Comparison of ENCODE assay signal across 24 cellular contexts in the genomic region with DNA sequence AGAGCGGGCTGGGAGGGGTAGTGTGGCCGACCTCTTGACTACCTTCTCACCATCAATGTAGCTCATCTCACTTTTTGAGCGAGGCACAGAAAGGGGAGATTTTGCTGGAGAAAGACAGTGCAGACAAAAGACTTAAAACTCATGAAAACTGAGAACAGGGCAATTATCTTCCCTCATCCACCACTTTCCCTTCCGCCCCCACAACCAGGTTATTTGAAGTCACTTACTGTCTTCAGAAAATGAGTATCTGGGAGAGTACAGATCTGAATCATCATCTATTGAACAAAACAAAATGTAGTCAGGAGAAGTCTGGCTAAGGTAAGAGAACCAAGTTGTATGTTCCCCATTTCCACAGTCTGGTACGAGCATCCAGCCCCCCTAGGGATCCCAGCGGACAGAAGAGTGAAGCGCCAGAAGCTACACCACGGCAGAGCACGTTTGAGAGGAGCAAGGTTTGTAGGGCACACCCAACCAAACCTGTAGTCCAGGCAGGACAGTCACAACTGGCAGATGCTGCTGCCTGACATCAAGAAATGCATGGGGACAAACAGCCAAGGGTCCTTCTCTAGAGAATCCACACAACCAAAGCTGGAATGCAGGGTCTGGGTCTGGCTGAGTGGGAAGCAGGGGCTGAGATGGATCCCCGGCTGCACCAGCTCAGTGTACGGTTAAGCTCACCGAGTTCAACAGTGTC.
A peak's percentile ranks its signal among the peaks of the same experiment; 100 is the strongest.
DNase-seq lines count a peak whose midpoint lies in the region; ATAC-seq and TF ChIP-seq lines count a peak whose summit lies in the region.
"Had no signal": no experiment of that assay in that cellular context is flagged by ENCODE, and none has a peak within 500 bp of the region (broad histone marks: within the 10 kb centered on the region; RNA-seq: fewer than 3 reads in every experiment).

No MANE protein-coding gene starts in this region.

- TF ChIP-seq CTCF in gastroesophageal sphincter (IDR thresholded peaks at IDR 0.05) = no peak

- no peak overlapping the region for H3K27ac Mint-ChIP-seq in activated naive CD4-positive, alpha-beta T cell treated with anti-CD3 and anti-CD28 coated beads for 36 hours
- no peak overlapping the region for H3K27ac Mint-ChIP-seq in activated T-cell treated with anti-CD3 and anti-CD28 coated beads, Interleukin-2, amount 50 U/mL, for 72 hours
- H3K27ac Mint-ChIP-seq: CD4-positive, alpha-beta memory T cell; naive thymus-derived CD4-positive, alpha-beta T cell had no signal

- intact Hi-C loops in activated naive CD4-positive, alpha-beta T cell treated with anti-CD3 and anti-CD28 coated beads for 36 hours (cut with micrococcal nuclease) = no loop called here

- peaks cover 19 to 89% of the 10 kb centered on the region in 2 donors for H3K36me3 ChIP-seq in gastroesophageal sphincter

- CTCF ChIA-PET in activated naive CD4-positive, alpha-beta T cell treated with anti-CD3 and anti-CD28 coated beads for 36 hours (lab: Charles Lee) = interaction anchor here (0.6 to 2.5 kb wide), 4 partner anchors 10 to 281 kb away, joined by 3 to 12 read pairs (median 3); no protein-coding TSS in a partner anchor

- no peak for TF ChIP-seq POLR2A in gastroesophageal sphincter (IDR thresholded peaks at IDR 0.05)

- H3K4me1 Mint-ChIP-seq in activated naive CD4-positive, alpha-beta T cell treated with anti-CD3 and anti-CD28 coated beads for 36 hours (ENCODE audit: low read depth) = peaks cover 8% of the 10 kb centered on the region
- H3K4me1 Mint-ChIP-seq in activated T-cell treated with anti-CD3 and anti-CD28 coated beads, Interleukin-2, amount 50 U/mL, for 72 hours (ENCODE audit: low read depth) = peaks cover 9% of the 10 kb centered on the region
- H3K4me1 Mint-ChIP-seq: CD4-positive, alpha-beta memory T cell; naive thymus-derived CD4-positive, alpha-beta T cell had no signal

- H3K4me3 ChIP-seq in gastroesophageal sphincter = no peak overlapping the region
- H3K4me3 ChIP-seq: gastrocnemius medialis, transverse colon had no signal

- H3K27me3 ChIP-seq in gastroesophageal sphincter = no peaks in the 10 kb centered on the region
- H3K27me3 ChIP-seq: gastrocnemius medialis, transverse colon had no signal

- peaks cover 12 to 90% (median 24%) of the 10 kb centered on the region in 3 donors for H3K4me1 ChIP-seq in gastroesophageal sphincter

- H3K9me3 ChIP-seq in gastroesophageal sphincter = no peaks in the 10 kb centered on the region
- H3K9me3 ChIP-seq: gastrocnemius medialis, transverse colon had no signal

- H3K27ac ChIP-seq in gastroesophageal sphincter = peak overlapping the region in 3 of 4 donors; percentile 47 to 84 (median 54)

- 55 to 88% methylated on average over 2 to 12 of the region's 12 CpGs for WGBS in gastroesophageal sphincter (ENCODE audit: low coverage in 1 of 2), 2 donors

- no peaks in the 10 kb centered on the region for H3K9me3 Mint-ChIP-seq in activated naive CD4-positive, alpha-beta T cell treated with anti-CD3 and anti-CD28 coated beads for 36 hours
- H3K9me3 Mint-ChIP-seq in activated T-cell treated with anti-CD3 and anti-CD28 coated beads, Interleukin-2, amount 50 U/mL, for 72 hours = no peaks in the 10 kb centered on the region
- H3K9me3 Mint-ChIP-seq: CD4-positive, alpha-beta memory T cell; naive thymus-derived CD4-positive, alpha-beta T cell had no signal

- H3K27me3 Mint-ChIP-seq in activated naive CD4-positive, alpha-beta T cell treated with anti-CD3 and anti-CD28 coated beads for 36 hours (ENCODE audit: low read depth) = no peaks in the 10 kb centered on the region
- H3K27me3 Mint-ChIP-seq in activated T-cell treated with anti-CD3 and anti-CD28 coated beads, Interleukin-2, amount 50 U/mL, for 72 hours (ENCODE audit: low read depth) = peaks cover 17% of the 10 kb centered on the region

- no peaks in the 10 kb centered on the region for H3K36me3 Mint-ChIP-seq in activated naive CD4-positive, alpha-beta T cell treated with anti-CD3 and anti-CD28 coated beads for 36 hours (ENCODE audit: low read depth)
- H3K36me3 Mint-ChIP-seq in activated T-cell treated with anti-CD3 and anti-CD28 coated beads, Interleukin-2, amount 50 U/mL, for 72 hours (ENCODE audit: insufficient read depth in 2 of 2) = peaks cover 0 to 2% of the 10 kb centered on the region in 2 donors

- peak; percentile 85 to 86 for ATAC-seq in activated T-cell treated with anti-CD3 and anti-CD28 coated beads, Interleukin-2, amount 50 U/mL, for 72 hours (replicated peaks in 1 of 2)
- ATAC-seq in gastroesophageal sphincter = no peak
- ATAC-seq in stimulated activated naive CD8-positive, alpha-beta T cell treated with anti-CD3 and anti-CD28 coated beads, Interleukin-15, Interleukin-2, amounts not matched to agents 100 U/mL and 50 U/mL, for 24 hours = peak; percentile 63
- ATAC-seq: gastrocnemius medialis; naive thymus-derived CD4-positive, alpha-beta T cell; SK-N-SH treated with all-trans-retinoic acid at 6 μM for 48 hours had no signal

- TF ChIP-seq EP300 in gastroesophageal sphincter (IDR thresholded peaks at IDR 0.05) = no peak

- DNase-seq in activated naive CD4-positive, alpha-beta T cell treated with anti-CD3 and anti-CD28 coated beads for 36 hours = peak; percentile 49
- DNase-seq in activated naive CD4-positive, alpha-beta T cell (lab: John Stamatoyannopoulos, UW) = no peak
- DNase-seq in activated T-cell treated with anti-CD3 and anti-CD28 coated beads, Interleukin-2, amount 50 U/mL, for 72 hours = peak; percentile 36 to 55
- no peak for DNase-seq in stimulated activated naive CD8-positive, alpha-beta T cell treated with anti-CD3 and anti-CD28 coated beads, Interleukin-15, Interleukin-2, amounts not matched to agents 100 U/mL and 50 U/mL, for 24 hours
- no peak for DNase-seq in iPS-NIHi11 (ENCODE audit: low spot score)
- no peak for DNase-seq in NCI-H2081 (lab: John Stamatoyannopoulos, UW)
- no peak for DNase-seq in NCI-H748 (lab: John Stamatoyannopoulos, UW; ENCODE audit: unreplicated experiment)
- DNase-seq: CD4-positive, alpha-beta memory T cell; central memory CD4-positive, alpha-beta T cell; DMS53; erythroblast; gastrocnemius medialis; Kasumi-1; kidney glomerular epithelial cell; mesendoderm; NCI-H1048; NCI-H1930; NCI-H446 treated with DMSO at 0.1 percent for 48 hours; NK-92 treated with Interleukin-12 subunit alpha and Interleukin-12 subunit beta, amount 100 ng/mL, for 24 hours; T1000; transverse colon had no signal

- H3K4me3 Mint-ChIP-seq in activated naive CD4-positive, alpha-beta T cell treated with anti-CD3 and anti-CD28 coated beads for 36 hours = no peak overlapping the region
- H3K4me3 Mint-ChIP-seq in activated T-cell treated with anti-CD3 and anti-CD28 coated beads, Interleukin-2, amount 50 U/mL, for 72 hours = peak overlapping the region in 1 of 2 donors; percentile 30
- H3K4me3 Mint-ChIP-seq: CD4-positive, alpha-beta memory T cell; naive thymus-derived CD4-positive, alpha-beta T cell had no signal

Comparison
In these comparisons a context has a peak if more than half of its experiments do, and no peak if none do; other contexts are left out.
1. DNase-seq: peak in activated naive CD4-positive, alpha-beta T cell treated with anti-CD3 and anti-CD28 coated beads for 36 hours (single experiment) and activated T-cell treated with anti-CD3 and anti-CD28 coated beads, Interleukin-2, amount 50 U/mL, for 72 hours (2 of 2); none in activated naive CD4-positive, alpha-beta T cell (0 of 4), stimulated activated naive CD8-positive, alpha-beta T cell treated with anti-CD3 and anti-CD28 coated beads, Interleukin-15, Interleukin-2, amounts not matched to agents 100 U/mL and 50 U/mL, for 24 hours (single experiment), iPS-NIHi11 (single experiment), NCI-H2081 (0 of 2) and NCI-H748 (single experiment).